Comparison of ENCODE assay signal across 24 cellular contexts in genomic region chr7:15784694-15785030, GRCh38.
"Had no signal": no experiment of that assay in that cellular context is flagged by ENCODE, and none has a peak within 500 bp of the region (broad histone marks: within the 10 kb centered on the region; RNA-seq: fewer than 3 reads in every experiment).

No MANE protein-coding gene starts in this region.

- H3K4me2 ChIP-seq: smooth muscle cell had no signal

- H3K36me3 ChIP-seq: breast epithelium, right atrium auricular region, thoracic aorta, uterus, WERI-Rb-1 had no signal

- H3K36me3 Mint-ChIP-seq: stimulated activated naive B cell treated with anti-CD40 and anti-IgM and Interleukin-4, amounts not matched to agents 10 μg/mL and 1 μg/mL and 100 μg/mL, for 72 hours; type B pancreatic cell had no signal

- H3K4me3 Mint-ChIP-seq: activated CD4-positive, alpha-beta memory T cell treated with anti-CD3 and anti-CD28 coated beads, Interleukin-2, amount 10 ng/mL, durations not matched to agents 7 days and 5 days; activated CD4-positive, alpha-beta T cell treated with anti-CD3 and anti-CD28 coated beads, Interleukin-2, amount 10 ng/mL, durations not matched to agents 7 days and 5 days; activated T-cell treated with anti-CD3 and anti-CD28 coated beads, Interleukin-2, amount 50 U/mL, for 24 hours; activated T-helper 17 cell treated with anti-CD3 and anti-CD28 coated beads, Interleukin-2, amount 50 U/mL, for 72 hours; central memory CD8-positive, alpha-beta T cell; stimulated activated naive B cell treated with anti-CD40 and anti-IgM and Interleukin-4, amounts not matched to agents 10 μg/mL and 1 μg/mL and 100 μg/mL, for 72 hours; T-helper 17 cell; type B pancreatic cell had no signal

- H3K27me3 Mint-ChIP-seq: activated CD4-positive, alpha-beta memory T cell treated with anti-CD3 and anti-CD28 coated beads, Interleukin-2, amount 10 ng/mL, durations not matched to agents 7 days and 5 days; activated CD4-positive, alpha-beta T cell treated with anti-CD3 and anti-CD28 coated beads, Interleukin-2, amount 10 ng/mL, durations not matched to agents 7 days and 5 days; activated T-cell treated with anti-CD3 and anti-CD28 coated beads, Interleukin-2, amount 50 U/mL, for 24 hours; activated T-helper 17 cell treated with anti-CD3 and anti-CD28 coated beads, Interleukin-2, amount 50 U/mL, for 72 hours; central memory CD8-positive, alpha-beta T cell; stimulated activated naive B cell treated with anti-CD40 and anti-IgM and Interleukin-4, amounts not matched to agents 10 μg/mL and 1 μg/mL and 100 μg/mL, for 72 hours; T-helper 17 cell; type B pancreatic cell had no signal

- H3K27ac ChIP-seq: breast epithelium, right atrium auricular region, thoracic aorta, uterus, WERI-Rb-1 had no signal

- H3K4me1 Mint-ChIP-seq: activated CD4-positive, alpha-beta memory T cell treated with anti-CD3 and anti-CD28 coated beads, Interleukin-2, amount 10 ng/mL, durations not matched to agents 7 days and 5 days; activated CD4-positive, alpha-beta T cell treated with anti-CD3 and anti-CD28 coated beads, Interleukin-2, amount 10 ng/mL, durations not matched to agents 7 days and 5 days; activated T-helper 17 cell treated with anti-CD3 and anti-CD28 coated beads, Interleukin-2, amount 50 U/mL, for 72 hours; central memory CD8-positive, alpha-beta T cell; stimulated activated naive B cell treated with anti-CD40 and anti-IgM and Interleukin-4, amounts not matched to agents 10 μg/mL and 1 μg/mL and 100 μg/mL, for 72 hours; T-helper 17 cell had no signal

- H3K4me1 ChIP-seq: breast epithelium, uterus had no signal

- H3K27ac Mint-ChIP-seq: activated CD4-positive, alpha-beta memory T cell treated with anti-CD3 and anti-CD28 coated beads, Interleukin-2, amount 10 ng/mL, durations not matched to agents 7 days and 5 days; activated CD4-positive, alpha-beta T cell treated with anti-CD3 and anti-CD28 coated beads, Interleukin-2, amount 10 ng/mL, durations not matched to agents 7 days and 5 days; activated T-cell treated with anti-CD3 and anti-CD28 coated beads, Interleukin-2, amount 50 U/mL, for 24 hours; activated T-helper 17 cell treated with anti-CD3 and anti-CD28 coated beads, Interleukin-2, amount 50 U/mL, for 72 hours; stimulated activated naive B cell treated with anti-CD40 and anti-IgM and Interleukin-4, amounts not matched to agents 10 μg/mL and 1 μg/mL and 100 μg/mL, for 72 hours; T-helper 17 cell; type B pancreatic cell had no signal

- DNase-seq: activated CD4-positive, alpha-beta memory T cell treated with anti-CD3 and anti-CD28 coated beads, Interleukin-2, amount 10 ng/mL, durations not matched to agents 7 days and 5 days; activated CD4-positive, alpha-beta T cell treated with anti-CD3 and anti-CD28 coated beads, Interleukin-2, amount 10 ng/mL, durations not matched to agents 7 days and 5 days; activated CD4-positive, CD25-positive, alpha-beta regulatory T cell treated with anti-CD3 and anti-CD28 coated beads, Interleukin-2, amount 50 U/mL, for 72 hours; activated CD8-positive, alpha-beta memory T cell treated with anti-CD3 and anti-CD28 coated beads, Interleukin-2, amount 50 U/mL, for 48 hours; activated gamma-delta T cell treated with Interleukin-2 at 50 U/mL for 16 hours; activated naive CD4-positive, alpha-beta T cell treated with anti-CD3 and anti-CD28 coated beads, Interleukin-2, amount 50 U/mL, for 16 hours; activated T-cell treated with anti-CD3 and anti-CD28 coated beads, Interleukin-2, amount 50 U/mL, for 24 hours; dermis blood vessel endothelial cell; effector CD8-positive, alpha-beta T cell; left cardiac atrium; left ventricle myocardium superior; stimulated activated CD4-positive, alpha-beta T cell treated with anti-CD3 and anti-CD28 coated beads, Interleukin-1b, Interleukin-23, amount 100 ng/mL, for 48 hours; stimulated activated naive B cell treated with anti-CD40 and anti-IgM and Interleukin-4, amounts not matched to agents 10 μg/mL and 1 μg/mL and 100 μg/mL, for 72 hours; T-helper 17 cell; T1000; uterus; WERI-Rb-1 had no signal

- ATAC-seq: activated T-helper 17 cell treated with anti-CD3 and anti-CD28 coated beads, Interleukin-2, amount 50 U/mL, for 72 hours; stimulated activated naive B cell treated with anti-CD40 and anti-IgM and Interleukin-4, amounts not matched to agents 10 μg/mL and 1 μg/mL and 100 μg/mL, for 72 hours; T-helper 17 cell had no signal

- H3K4me3 ChIP-seq: breast epithelium, right atrium auricular region, smooth muscle cell, thoracic aorta, uterus had no signal

- H3K27me3 ChIP-seq: breast epithelium, right atrium auricular region, uterus had no signal

- H3K9me3 ChIP-seq: breast epithelium, right atrium auricular region, thoracic aorta, uterus had no signal

- H3K9me3 Mint-ChIP-seq: type B pancreatic cell had no signal
